In the genomic region with DNA sequence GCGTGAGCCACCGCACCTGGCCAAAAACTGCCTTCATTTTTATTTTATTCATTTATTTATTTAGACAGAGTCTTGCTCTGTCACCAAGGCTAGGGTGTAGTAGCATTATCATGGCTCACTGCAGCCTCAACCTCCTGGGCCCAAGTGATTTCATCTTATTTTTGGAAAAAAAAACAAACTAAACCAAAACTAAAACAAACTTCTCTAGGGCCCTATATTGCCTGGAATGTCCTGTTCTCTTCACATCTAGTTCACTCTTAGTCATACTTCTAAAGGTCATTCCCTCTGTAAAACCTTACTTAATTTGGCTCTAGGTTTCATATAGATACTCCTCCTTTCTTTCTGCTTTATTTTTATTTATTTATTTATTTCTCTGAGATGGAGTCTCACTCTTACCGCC, we compare ENCODE assay signal across 26 cellular contexts. TPM values are rescaled to one million over a fixed set of nuclear protein-coding genes. Genes with fewer than 3 reads are reported as not detected.
A peak's percentile ranks its signal among the peaks of the same experiment; 100 is the strongest.
DNase-seq lines count a peak whose midpoint lies in the region; ATAC-seq and TF ChIP-seq lines count a peak whose summit lies in the region.
"Had no signal": no experiment of that assay in that cellular context is flagged by ENCODE, and none has a peak within 500 bp of the region (broad histone marks: within the 10 kb centered on the region; RNA-seq: fewer than 3 reads in every experiment).

No MANE protein-coding gene starts in this region.

- H3K36me3 Mint-ChIP-seq in activated naive CD8-positive, alpha-beta T cell treated with anti-CD3 and anti-CD28 coated beads, Interleukin-2, amount 50 U/mL, for 24 hours (ENCODE audit: low read depth) = no peaks in the 10 kb centered on the region
- H3K36me3 Mint-ChIP-seq in activated naive CD8-positive, alpha-beta T cell treated with anti-CD3 and anti-CD28 coated beads for 36 hours = no peaks in the 10 kb centered on the region
- H3K36me3 Mint-ChIP-seq: activated naive CD8-positive, alpha-beta T cell treated with anti-CD3 and anti-CD28 coated beads, Interleukin-2, amount 10 ng/mL, durations not matched to agents 7 days and 5 days; neural progenitor cell; stimulated activated effector memory CD8-positive, alpha-beta T cell treated with anti-CD3 and anti-CD28 coated beads, Interleukin-12 subunit alpha, Interleukin-12 subunit beta, amount 100 ng/mL, for 72 hours had no signal

- H3K9me3 ChIP-seq in ascending aorta (no peaks in the 10 kb centered on the region), thoracic aorta (no peaks in the 10 kb centered on the region), upper lobe of right lung (no peaks in the 10 kb centered on the region)
- H3K9me3 ChIP-seq: BLaER1, prostate gland had no signal

- H3K27me3 Mint-ChIP-seq in activated naive CD8-positive, alpha-beta T cell treated with anti-CD3 and anti-CD28 coated beads, Interleukin-2, amount 50 U/mL, for 24 hours = no peaks in the 10 kb centered on the region
- no peaks in the 10 kb centered on the region for H3K27me3 Mint-ChIP-seq in activated naive CD8-positive, alpha-beta T cell treated with anti-CD3 and anti-CD28 coated beads for 36 hours
- H3K27me3 Mint-ChIP-seq: activated naive CD8-positive, alpha-beta T cell treated with anti-CD3 and anti-CD28 coated beads, Interleukin-2, amount 10 ng/mL, durations not matched to agents 7 days and 5 days had no signal

- no peaks in the 10 kb centered on the region for H3K4me1 Mint-ChIP-seq in activated naive CD8-positive, alpha-beta T cell treated with anti-CD3 and anti-CD28 coated beads, Interleukin-2, amount 50 U/mL, for 24 hours
- H3K4me1 Mint-ChIP-seq in activated naive CD8-positive, alpha-beta T cell treated with anti-CD3 and anti-CD28 coated beads for 36 hours = no peaks in the 10 kb centered on the region
- H3K4me1 Mint-ChIP-seq: activated naive CD8-positive, alpha-beta T cell treated with anti-CD3 and anti-CD28 coated beads, Interleukin-2, amount 10 ng/mL, durations not matched to agents 7 days and 5 days; neural progenitor cell; stimulated activated effector memory CD8-positive, alpha-beta T cell treated with anti-CD3 and anti-CD28 coated beads, Interleukin-12 subunit alpha, Interleukin-12 subunit beta, amount 100 ng/mL, for 72 hours had no signal

- peak overlapping the region; percentile 14 to 50 for H3K27ac ChIP-seq in ascending aorta
- peak overlapping the region in 1 of 2 donors; percentile 27 for H3K27ac ChIP-seq in thoracic aorta
- H3K27ac ChIP-seq in foreskin keratinocyte = no peak overlapping the region
- no peak overlapping the region for H3K27ac ChIP-seq in upper lobe of right lung
- H3K27ac ChIP-seq: 22Rv1, BLaER1, neural progenitor cell, prostate gland, WERI-Rb-1 had no signal

- TF ChIP-seq CTCF in ascending aorta (IDR thresholded peaks at IDR 0.05) (no peak), fibroblast of the aortic adventitia (IDR thresholded peaks at IDR 0.05; ENCODE audit: insufficient read depth, low read length) (no peak), thoracic aorta (IDR thresholded peaks at IDR 0.05) (no peak), foreskin keratinocyte (conservative IDR thresholded peaks at IDR 0.05) (no peak), upper lobe of right lung (IDR thresholded peaks at IDR 0.05) (no peak)

- no peak overlapping the region for H3K27ac Mint-ChIP-seq in activated naive CD8-positive, alpha-beta T cell treated with anti-CD3 and anti-CD28 coated beads, Interleukin-2, amount 50 U/mL, for 24 hours
- H3K27ac Mint-ChIP-seq in activated naive CD8-positive, alpha-beta T cell treated with anti-CD3 and anti-CD28 coated beads for 36 hours = no peak overlapping the region
- H3K27ac Mint-ChIP-seq: activated naive CD8-positive, alpha-beta T cell treated with anti-CD3 and anti-CD28 coated beads, Interleukin-2, amount 10 ng/mL, durations not matched to agents 7 days and 5 days; activated T-helper 2 cell treated with anti-CD3 and anti-CD28 coated beads, Interferon-gamma antibody, Interleukin-2, Interleukin-4, amounts not matched to agents 10 μg/mL and 5 μg/mL and 100 μg/mL, durations not matched to agents 14 hours and 24 hours and 36 hours; neural progenitor cell; stimulated activated effector memory CD8-positive, alpha-beta T cell treated with anti-CD3 and anti-CD28 coated beads, Interleukin-12 subunit alpha, Interleukin-12 subunit beta, amount 100 ng/mL, for 72 hours; T-helper 2 cell treated with Interferon-gamma antibody and Interleukin-4, amounts not matched to agents 5 μg/mL and 100 μg/mL, for 36 hours had no signal

- H3K27me3 ChIP-seq in ascending aorta (no peaks in the 10 kb centered on the region), thoracic aorta (replicated peaks; ENCODE audit: insufficient read depth) (no peaks in the 10 kb centered on the region), foreskin keratinocyte (no peaks in the 10 kb centered on the region), upper lobe of right lung (no peaks in the 10 kb centered on the region)
- H3K27me3 ChIP-seq: BLaER1, dorsolateral prefrontal cortex, neural progenitor cell had no signal

- H3K4me1 ChIP-seq in ascending aorta (peaks cover 0 to 4% of the 10 kb centered on the region in 2 donors), thoracic aorta (ENCODE audit: control insufficient read depth in 1 of 2, low read depth in 2 of 2) (peaks cover 0 to 13% of the 10 kb centered on the region in 2 donors), foreskin keratinocyte (no peaks in the 10 kb centered on the region), upper lobe of right lung (no peaks in the 10 kb centered on the region)
- H3K4me1 ChIP-seq: BLaER1, neural progenitor cell, prostate gland had no signal

- H3K4me3 ChIP-seq in ascending aorta = no peak overlapping the region
- H3K4me3 ChIP-seq in fibroblast of the aortic adventitia (ENCODE audit: low read depth, low read length) = no peak overlapping the region
- no peak overlapping the region for H3K4me3 ChIP-seq in thoracic aorta
- H3K4me3 ChIP-seq in upper lobe of right lung = no peak overlapping the region
- H3K4me3 ChIP-seq: BLaER1, dorsolateral prefrontal cortex, lung, neural progenitor cell, prostate gland had no signal

- no peaks in the 10 kb centered on the region for H3K9me3 Mint-ChIP-seq in activated naive CD8-positive, alpha-beta T cell treated with anti-CD3 and anti-CD28 coated beads, Interleukin-2, amount 50 U/mL, for 24 hours
- H3K9me3 Mint-ChIP-seq in activated naive CD8-positive, alpha-beta T cell treated with anti-CD3 and anti-CD28 coated beads for 36 hours = no peaks in the 10 kb centered on the region
- H3K9me3 Mint-ChIP-seq: activated naive CD8-positive, alpha-beta T cell treated with anti-CD3 and anti-CD28 coated beads, Interleukin-2, amount 10 ng/mL, durations not matched to agents 7 days and 5 days; activated T-helper 2 cell treated with anti-CD3 and anti-CD28 coated beads, Interferon-gamma antibody, Interleukin-2, Interleukin-4, amounts not matched to agents 10 μg/mL and 5 μg/mL and 100 μg/mL, durations not matched to agents 14 hours and 24 hours and 36 hours; neural progenitor cell; stimulated activated effector memory CD8-positive, alpha-beta T cell treated with anti-CD3 and anti-CD28 coated beads, Interleukin-12 subunit alpha, Interleukin-12 subunit beta, amount 100 ng/mL, for 72 hours; T-helper 2 cell treated with Interferon-gamma antibody and Interleukin-4, amounts not matched to agents 5 μg/mL and 100 μg/mL, for 36 hours had no signal

- ATAC-seq in activated naive CD8-positive, alpha-beta T cell treated with anti-CD3 and anti-CD28 coated beads, Interleukin-2, amount 50 U/mL, for 24 hours = peak; percentile 36
- ATAC-seq in thoracic aorta (ENCODE audit: insufficient number of reproducible peaks, low FRiP score, low read depth) (peak; percentile 43), foreskin keratinocyte (no peak), HG02870 (IDR thresholded peaks at IDR 0.05; ENCODE audit: unreplicated experiment) (no peak), upper lobe of right lung (no peak)
- ATAC-seq: HCT116; stimulated activated effector memory CD8-positive, alpha-beta T cell treated with anti-CD3 and anti-CD28 coated beads, Interleukin-12 subunit alpha, Interleukin-12 subunit beta, amount 100 ng/mL, for 72 hours had no signal

- intact Hi-C loops in ascending aorta (cut with DNase I) = no loop called here
- intact Hi-C loops in upper lobe of right lung (cut with DNase I) = no loop called here

- DNase-seq in activated naive CD8-positive, alpha-beta T cell treated with anti-CD3 and anti-CD28 coated beads, Interleukin-2, amount 50 U/mL, for 24 hours = no peak
- no peak for DNase-seq in activated naive CD8-positive, alpha-beta T cell treated with anti-CD3 and anti-CD28 coated beads for 36 hours
- DNase-seq in ascending aorta (ENCODE audit: low spot score in 2 of 2) (no peak), fibroblast of the aortic adventitia (ENCODE audit: low read depth) (peak; percentile 46), thoracic aorta (ENCODE audit: low spot score) (no peak), foreskin keratinocyte (no peak), upper lobe of right lung (no peak)
- DNase-seq: activated naive CD8-positive, alpha-beta T cell treated with anti-CD3 and anti-CD28 coated beads, Interleukin-2, amount 10 ng/mL, durations not matched to agents 7 days and 5 days; COR-L47; dorsolateral prefrontal cortex; KBM-7; kidney glomerular epithelial cell; NCI-H1694; NCI-H69; stimulated activated CD4-positive, alpha-beta T cell treated with anti-CD3 and anti-CD28 coated beads, Interleukin-2, amount 100 ng/mL, for 24 hours; WERI-Rb-1 had no signal

- no peaks in the 10 kb centered on the region for H3K36me3 ChIP-seq in ascending aorta
- no peaks in the 10 kb centered on the region for H3K36me3 ChIP-seq in thoracic aorta
- no peaks in the 10 kb centered on the region for H3K36me3 ChIP-seq in upper lobe of right lung
- H3K36me3 ChIP-seq: neural progenitor cell, prostate gland had no signal

- H3K4me3 Mint-ChIP-seq in activated naive CD8-positive, alpha-beta T cell treated with anti-CD3 and anti-CD28 coated beads, Interleukin-2, amount 50 U/mL, for 24 hours = no peak overlapping the region
- H3K4me3 Mint-ChIP-seq in activated naive CD8-positive, alpha-beta T cell treated with anti-CD3 and anti-CD28 coated beads for 36 hours = no peak overlapping the region
- H3K4me3 Mint-ChIP-seq: activated naive CD8-positive, alpha-beta T cell treated with anti-CD3 and anti-CD28 coated beads, Interleukin-2, amount 10 ng/mL, durations not matched to agents 7 days and 5 days; neural progenitor cell; stimulated activated effector memory CD8-positive, alpha-beta T cell treated with anti-CD3 and anti-CD28 coated beads, Interleukin-12 subunit alpha, Interleukin-12 subunit beta, amount 100 ng/mL, for 72 hours; T-helper 2 cell treated with Interferon-gamma antibody and Interleukin-4, amounts not matched to agents 5 μg/mL and 100 μg/mL, for 36 hours had no signal

RNA-seq across cellular contexts. Expression of gene RPS27, which starts 15.6 kb away (rescaled TPM):
- total RNA-seq in activated naive CD8-positive, alpha-beta T cell treated with anti-CD3 and anti-CD28 coated beads for 36 hours = 1,000 to 10,000 TPM; 1,340 to 1,924 TPM
- total RNA-seq in ascending aorta (707 TPM), fibroblast of the aortic adventitia (ENCODE audit: low replicate concordance) (442 and 2,665 TPM in 2 replicates), thoracic aorta (1,000 to 10,000 TPM; 1,129 to 1,416 TPM), foreskin keratinocyte (3,292 and 3,513 TPM in 2 replicates), upper lobe of right lung (1,693 TPM)
- polyA plus RNA-seq in foreskin keratinocyte = 5,023 and 5,391 TPM in 2 replicates

RNA-seq across cellular contexts. Expression of gene RAB13, which starts 20.0 kb away (rescaled TPM):
- total RNA-seq in activated naive CD8-positive, alpha-beta T cell treated with anti-CD3 and anti-CD28 coated beads for 36 hours = 10 to 100 TPM; 48.7 to 53.5 TPM
- total RNA-seq in ascending aorta (10.0 TPM), fibroblast of the aortic adventitia (ENCODE audit: low replicate concordance) (103 and 308 TPM in 2 replicates), thoracic aorta (10 to 100 TPM; 36.0 to 48.3 TPM), foreskin keratinocyte (61.1 and 69.9 TPM in 2 replicates), upper lobe of right lung (103 TPM)
- 113 and 117 TPM in 2 replicates for polyA plus RNA-seq in foreskin keratinocyte

RNA-seq across cellular contexts. Expression of gene JTB, which starts 28.7 kb away (rescaled TPM):
- 100 to 1,000 TPM; 204 to 214 TPM for total RNA-seq in activated naive CD8-positive, alpha-beta T cell treated with anti-CD3 and anti-CD28 coated beads for 36 hours
- total RNA-seq in ascending aorta = 166 TPM
- total RNA-seq in fibroblast of the aortic adventitia (ENCODE audit: low replicate concordance) = 73.9 and 132 TPM in 2 replicates
- 100 to 1,000 TPM; 184 to 266 TPM for total RNA-seq in thoracic aorta
- total RNA-seq in foreskin keratinocyte = 103 and 107 TPM in 2 replicates
- 133 and 138 TPM in 2 replicates for polyA plus RNA-seq in foreskin keratinocyte
- total RNA-seq in upper lobe of right lung = 129 TPM

RNA-seq across cellular contexts. Expression of gene CREB3L4, which starts 38.4 kb away (rescaled TPM):
- total RNA-seq in activated naive CD8-positive, alpha-beta T cell treated with anti-CD3 and anti-CD28 coated beads for 36 hours = 1 to 10 TPM; 6.8 to 7.3 TPM
- 6.3 TPM for total RNA-seq in ascending aorta
- 3.3 and 5.9 TPM in 2 replicates for total RNA-seq in fibroblast of the aortic adventitia (ENCODE audit: low replicate concordance)
- 10 to 100 TPM in 1 of 2 donors, 1 to 10 TPM in 1; 3.2 to 11.1 TPM for total RNA-seq in thoracic aorta
- total RNA-seq in foreskin keratinocyte = 9.8 and 11.5 TPM in 2 replicates
- polyA plus RNA-seq in foreskin keratinocyte = 9.3 and 9.8 TPM in 2 replicates
- 10.5 TPM for total RNA-seq in upper lobe of right lung

RNA-seq across cellular contexts. Expression of gene SLC39A1, which starts 42.8 kb away (rescaled TPM):
- 10 to 100 TPM; 60.6 to 63.1 TPM for total RNA-seq in activated naive CD8-positive, alpha-beta T cell treated with anti-CD3 and anti-CD28 coated beads for 36 hours
- total RNA-seq in ascending aorta = 86.3 TPM
- 74.1 and 85.9 TPM in 2 replicates for total RNA-seq in fibroblast of the aortic adventitia (ENCODE audit: low replicate concordance)
- total RNA-seq in thoracic aorta = 100 to 1,000 TPM; 102 to 136 TPM
- total RNA-seq in foreskin keratinocyte = 101 and 118 TPM in 2 replicates
- 97.2 and 122 TPM in 2 replicates for polyA plus RNA-seq in foreskin keratinocyte
- 120 TPM for total RNA-seq in upper lobe of right lung

Comparison
In these comparisons a context has a peak if more than half of its experiments do, and no peak if none do; other contexts are left out.
1. ATAC-seq: peak in activated naive CD8-positive, alpha-beta T cell treated with anti-CD3 and anti-CD28 coated beads, Interleukin-2, amount 50 U/mL, for 24 hours (single experiment) and thoracic aorta (single experiment); none in foreskin keratinocyte (single experiment), HG02870 (single experiment) and upper lobe of right lung (single experiment).
2. H3K27ac ChIP-seq: peak in ascending aorta (2 of 2); none in foreskin keratinocyte (single experiment) and upper lobe of right lung (single experiment).